Comparison of ENCODE assay signal across 11 cellular contexts in genomic region chr19:3187662-3188511, GRCh38. TPM values are rescaled to one million over a fixed set of nuclear protein-coding genes. Genes with fewer than 3 reads are reported as not detected.
DNase-seq lines count a peak whose midpoint lies in the region; ATAC-seq and TF ChIP-seq lines count a peak whose summit lies in the region.
"Had no signal": no experiment of that assay in that cellular context is flagged by ENCODE, and none has a peak within 500 bp of the region (broad histone marks: within the 10 kb centered on the region; RNA-seq: fewer than 3 reads in every experiment).

No MANE protein-coding gene starts in this region.

- TF ChIP-seq CTCF in A673 (conservative IDR thresholded peaks at IDR 0.05; ENCODE audit: low read depth, low read length): no peak

- H3K9me3 Mint-ChIP-seq in activated CD8-positive, alpha-beta T cell treated with anti-CD3 and anti-CD28 coated beads, Interleukin-2, amount 10 ng/mL, durations not matched to agents 7 days and 5 days (ENCODE audit: insufficient read depth): no peaks in the 10 kb centered on the region

- peaks cover 58% of the 10 kb centered on the region for H3K79me2 ChIP-seq in GM23248 (ENCODE audit: insufficient read depth)

- DNase-seq in A673 (ENCODE audit: low spot score) (no peak), GM23248 (no peak), mesenchymal stem cell (no peak), NCI-H146 treated with DMSO at 0.1 percent for 48 hours (lab: John Stamatoyannopoulos, UW; ENCODE audit: unreplicated experiment) (no peak)
- no peak for DNase-seq in activated CD8-positive, alpha-beta T cell treated with anti-CD3 and anti-CD28 coated beads, Interleukin-2, amount 10 ng/mL, durations not matched to agents 7 days and 5 days
- no peak for DNase-seq in effector CD4-positive, alpha-beta T cell
- DNase-seq: central memory CD4-positive, alpha-beta T cell; NCI-H2029; RPMI8226 had no signal

- no peaks in the 10 kb centered on the region for H3F3A ChIP-seq in GM23248 (ENCODE audit: insufficient read depth)

- H3K9me3 ChIP-seq in A673 (ENCODE audit: low read depth, low read length, poor library complexity, severe bottlenecking): no peaks in the 10 kb centered on the region
- no peaks in the 10 kb centered on the region for H3K9me3 ChIP-seq in GM23248 (ENCODE audit: low read depth)
- no peaks in the 10 kb centered on the region for H3K9me3 ChIP-seq in mesenchymal stem cell (ENCODE audit: control insufficient read depth, low read length)

- no peaks in the 10 kb centered on the region for H3K27me3 Mint-ChIP-seq in activated CD8-positive, alpha-beta T cell treated with anti-CD3 and anti-CD28 coated beads, Interleukin-2, amount 10 ng/mL, durations not matched to agents 7 days and 5 days (ENCODE audit: low read depth)

- H2BK5ac ChIP-seq in mesenchymal stem cell (ENCODE audit: low read depth, low read length, poor library complexity, severe bottlenecking): no peak overlapping the region

- no peak overlapping the region for H2BK15ac ChIP-seq in mesenchymal stem cell (ENCODE audit: low read depth, poor library complexity, severe bottlenecking)

- peak overlapping the region; percentile 66 for H3K27ac Mint-ChIP-seq in activated CD8-positive, alpha-beta T cell treated with anti-CD3 and anti-CD28 coated beads, Interleukin-2, amount 10 ng/mL, durations not matched to agents 7 days and 5 days

- H4K8ac ChIP-seq in mesenchymal stem cell (ENCODE audit: low read length): no peak overlapping the region

- H3K27ac ChIP-seq in A673 (ENCODE audit: low read depth, low read length, poor library complexity, severe bottlenecking) (peak overlapping the region; percentile 82), GM23248 (no peak overlapping the region), mesenchymal stem cell (ENCODE audit: low read length, poor library complexity, severe bottlenecking) (no peak overlapping the region)

- H3K14ac ChIP-seq in mesenchymal stem cell (ENCODE audit: low read length in 2 of 2): no peak overlapping the region

- H3K4me3 ChIP-seq in A673 (ENCODE audit: low read depth, low read length, poor library complexity, severe bottlenecking) (peak overlapping the region; percentile 98), GM23248 (peak overlapping the region; percentile 88; the same call in 1 of the 2 replicates), mesenchymal stem cell (ENCODE audit: insufficient read depth in 1 of 2, low read depth in 1 of 2, low read length in 2 of 2) (peak overlapping the region in 1 of 2 experiments; percentile 93)

- H2BK120ac ChIP-seq in mesenchymal stem cell (ENCODE audit: low read depth, low read length): no peak overlapping the region

- H2BK12ac ChIP-seq in mesenchymal stem cell (ENCODE audit: low read length in 2 of 2): no peak overlapping the region

- H3K9ac ChIP-seq in GM23248: peak overlapping the region; percentile 88
- peak overlapping the region; percentile 93 for H3K9ac ChIP-seq in mesenchymal stem cell (ENCODE audit: low read length)

- no peaks in the 10 kb centered on the region for H4K20me1 ChIP-seq in GM23248 (ENCODE audit: insufficient read depth)

- H3K4me1 Mint-ChIP-seq in activated CD8-positive, alpha-beta T cell treated with anti-CD3 and anti-CD28 coated beads, Interleukin-2, amount 10 ng/mL, durations not matched to agents 7 days and 5 days (ENCODE audit: low read depth): peaks cover 58% of the 10 kb centered on the region

- H2AFZ ChIP-seq in GM23248 (no peak overlapping the region), mesenchymal stem cell (ENCODE audit: low read depth, low read length) (no peak overlapping the region)

- 85% methylated on average over 32 to 36 of the region's 36 CpGs for WGBS in GM23248 (ENCODE audit: low coverage in 1 of 2, low lambda C conversion rate in 2 of 2, missing lambda C conversion rate in 2 of 2), 2 experiments
- WGBS in mesenchymal stem cell: 97% methylated on average over 36 of the region's 36 CpGs

- no peak overlapping the region for H3K23ac ChIP-seq in mesenchymal stem cell (ENCODE audit: low read length in 2 of 2)

- H3K79me1 ChIP-seq in mesenchymal stem cell (replicated peaks; ENCODE audit: low read length, poor library complexity, severe bottlenecking): peaks cover 47% of the 10 kb centered on the region

- CTCF ChIA-PET in A673 (lab: Charles Lee): no interaction called here
- CTCF ChIA-PET in activated CD8-positive, alpha-beta T cell treated with anti-CD3 and anti-CD28 coated beads, Interleukin-2, amount 10 ng/mL, durations not matched to agents 7 days and 5 days (lab: Charles Lee): interaction anchor here (2.0 kb wide), 1 partner anchor 237 kb away, joined by 4 read pairs; no protein-coding TSS in a partner anchor

- H4K91ac ChIP-seq in mesenchymal stem cell (ENCODE audit: low read length): no peak overlapping the region

- no peak overlapping the region for H2AK5ac ChIP-seq in mesenchymal stem cell (ENCODE audit: low read length, severe bottlenecking)

- H3K4me1 ChIP-seq in A673 (ENCODE audit: insufficient read depth, low read length, poor library complexity, severe bottlenecking) (peaks cover 17% of the 10 kb centered on the region), GM23248 (ENCODE audit: insufficient read depth) (peaks cover 10% of the 10 kb centered on the region), mesenchymal stem cell (ENCODE audit: control insufficient read depth, insufficient read depth, low read depth, low read length) (peaks cover 27% of the 10 kb centered on the region)

- H3K4ac ChIP-seq in mesenchymal stem cell (ENCODE audit: low read depth in 1 of 2, low read length in 2 of 2): no peak overlapping the region

- no peaks in the 10 kb centered on the region for H3K27me3 ChIP-seq in A673 (replicated peaks; ENCODE audit: insufficient read depth, low read depth, low read length, poor library complexity)
- H3K27me3 ChIP-seq in GM23248 (replicated peaks; ENCODE audit: insufficient read depth): no peaks in the 10 kb centered on the region
- H3K27me3 ChIP-seq in mesenchymal stem cell (ENCODE audit: control insufficient read depth in 1 of 2, insufficient read depth in 1 of 2, low read length in 2 of 2): no peaks in the 10 kb centered on the region

- no peaks in the 10 kb centered on the region for H3K9me2 ChIP-seq in GM23248 (ENCODE audit: insufficient read depth)

- BruUV-seq in A673 (replicated peaks; lab: Mats Ljungman, UMichigan): no TSS peak

- H3K4me2 ChIP-seq in GM23248 (ENCODE audit: unreplicated experiment) (peak overlapping the region; percentile 95), mesenchymal stem cell (ENCODE audit: low read length, poor library complexity, severe bottlenecking) (no peak overlapping the region)

- in situ Hi-C loops in GM23248 (cut with MboI): no loop called here

- H3K18ac ChIP-seq in mesenchymal stem cell (ENCODE audit: low read depth in 1 of 2, low read length in 2 of 2): no peak overlapping the region

- peaks cover 32% of the 10 kb centered on the region for H3K36me3 Mint-ChIP-seq in activated CD8-positive, alpha-beta T cell treated with anti-CD3 and anti-CD28 coated beads, Interleukin-2, amount 10 ng/mL, durations not matched to agents 7 days and 5 days (ENCODE audit: low read depth)

- H3K36me3 ChIP-seq in A673 (ENCODE audit: insufficient read depth, low read length, poor library complexity, severe bottlenecking) (peaks cover 8% of the 10 kb centered on the region), GM23248 (ENCODE audit: low read depth) (no peaks in the 10 kb centered on the region), mesenchymal stem cell (ENCODE audit: control insufficient read depth in 1 of 2, insufficient read depth in 2 of 2, low read depth in 1 of 2, low read length in 2 of 2) (peaks cover 9 to 54% of the 10 kb centered on the region in 2 experiments)

- intact Hi-C loops in A673 (cut with micrococcal nuclease; ENCODE audit: unreplicated experiment): no loop called here

- no peak for ATAC-seq in activated CD8-positive, alpha-beta T cell treated with anti-CD3 and anti-CD28 coated beads, Interleukin-2, amount 10 ng/mL, durations not matched to agents 7 days and 5 days
- ATAC-seq in HG03196 (IDR thresholded peaks at IDR 0.05; ENCODE audit: unreplicated experiment) (no peak), HG03432 (IDR thresholded peaks at IDR 0.05; ENCODE audit: unreplicated experiment) (no peak)

- POLR2A ChIA-PET in A673 (lab: Charles Lee; ENCODE audit: low non-redundant PET): no interaction called here
- POLR2A ChIA-PET in activated CD8-positive, alpha-beta T cell treated with anti-CD3 and anti-CD28 coated beads, Interleukin-2, amount 10 ng/mL, durations not matched to agents 7 days and 5 days (lab: Charles Lee): interaction anchor here (1.2 kb wide), 1 partner anchor 11 kb away, joined by 4 read pairs; no protein-coding TSS in a partner anchor

- H3K4me3 Mint-ChIP-seq in activated CD8-positive, alpha-beta T cell treated with anti-CD3 and anti-CD28 coated beads, Interleukin-2, amount 10 ng/mL, durations not matched to agents 7 days and 5 days: peak overlapping the region; percentile 92

RNA-seq across cellular contexts. Expression of gene NCLN, which starts 2.2 kb away (rescaled TPM):
- 104 and 122 TPM in 2 replicates for total RNA-seq in A673 (2021)
- total RNA-seq in GM23248 (2014; rRNA removed; shearing (Covaris generic)): 73.0 and 76.5 TPM in 2 replicates
- 84.8 and 91.3 TPM in 2 replicates for polyA plus RNA-seq in GM23248 (2016; fragmentation: Nextera tagmentation; extraction: Ambion mirVana)
- 10 to 100 TPM; 66.3 to 67.3 TPM for total RNA-seq in activated CD8-positive, alpha-beta T cell treated with anti-CD3 and anti-CD28 coated beads, Interleukin-2, amount 10 ng/mL, durations not matched to agents 7 days and 5 days
- 45.9 TPM for polyA plus RNA-seq in mesenchymal stem cell (2013, experiment 1 of 2)
- polyA plus RNA-seq in mesenchymal stem cell (2013, experiment 2 of 2): 47.0 TPM

RNA-seq across cellular contexts. Expression of gene S1PR4, which starts 9.3 kb away (rescaled TPM):
- not detected in 2 replicates for total RNA-seq in A673 (2021)
- total RNA-seq in GM23248 (2014; rRNA removed; shearing (Covaris generic)): not detected in 2 replicates
- polyA plus RNA-seq in GM23248 (2016; fragmentation: Nextera tagmentation; extraction: Ambion mirVana): not detected in 2 replicates
- total RNA-seq in activated CD8-positive, alpha-beta T cell treated with anti-CD3 and anti-CD28 coated beads, Interleukin-2, amount 10 ng/mL, durations not matched to agents 7 days and 5 days: 100 to 1,000 TPM; 140 TPM
- polyA plus RNA-seq in mesenchymal stem cell (2013, experiment 1 of 2): not detected
- not detected for polyA plus RNA-seq in mesenchymal stem cell (2013, experiment 2 of 2)

RNA-seq across cellular contexts. Expression of gene CELF5, which starts 36.6 kb away (rescaled TPM):
- total RNA-seq in A673 (2021): 3.1 and 3.7 TPM in 2 replicates
- 1.1 TPM in 1 of 2 replicates, not detected in the other for total RNA-seq in GM23248 (2014; rRNA removed; shearing (Covaris generic))
- polyA plus RNA-seq in GM23248 (2016; fragmentation: Nextera tagmentation; extraction: Ambion mirVana): 0.24 TPM in 1 of 2 replicates, not detected in the other
- under 1 TPM; 0.55 to 0.61 TPM for total RNA-seq in activated CD8-positive, alpha-beta T cell treated with anti-CD3 and anti-CD28 coated beads, Interleukin-2, amount 10 ng/mL, durations not matched to agents 7 days and 5 days
- polyA plus RNA-seq in mesenchymal stem cell (2013, experiment 1 of 2): 0.06 TPM
- 0.14 TPM for polyA plus RNA-seq in mesenchymal stem cell (2013, experiment 2 of 2)

RNA-seq across cellular contexts. Expression of gene GNA15, which starts 52.1 kb away (rescaled TPM):
- 0.26 TPM in 1 of 2 replicates, not detected in the other for total RNA-seq in A673 (2021)
- total RNA-seq in GM23248 (2014; rRNA removed; shearing (Covaris generic)): not detected in 2 replicates
- polyA plus RNA-seq in GM23248 (2016; fragmentation: Nextera tagmentation; extraction: Ambion mirVana): not detected in 2 replicates
- total RNA-seq in activated CD8-positive, alpha-beta T cell treated with anti-CD3 and anti-CD28 coated beads, Interleukin-2, amount 10 ng/mL, durations not matched to agents 7 days and 5 days: 10 to 100 TPM; 23.8 to 24.5 TPM
- 0.03 TPM for polyA plus RNA-seq in mesenchymal stem cell (2013, experiment 1 of 2)
- 0.03 TPM for polyA plus RNA-seq in mesenchymal stem cell (2013, experiment 2 of 2)

Comparison
In these comparisons a context has a peak if more than half of its experiments do, and no peak if none do; other contexts are left out.
1. RNA of gene S1PR4, which starts 9.3 kb away (total RNA-seq): 140 TPM in activated CD8-positive, alpha-beta T cell treated with anti-CD3 and anti-CD28 coated beads, Interleukin-2, amount 10 ng/mL, durations not matched to agents 7 days and 5 days; not detected in A673 and not detected in GM23248; every median in the first group is over 100 times any median in the second.